In genomic region chr11:67420646-67421420, GRCh38 we compare ENCODE assay signal across 8 cellular contexts. TPM values are rescaled to one million over a fixed set of nuclear protein-coding genes. Genes with fewer than 3 reads are reported as not detected.
DNase-seq lines count a peak whose midpoint lies in the region; ATAC-seq and FAIRE-seq lines count a peak whose summit lies in the region.

No MANE protein-coding gene starts in this region.

- peak overlapping the region; percentile 65 for H3K27ac ChIP-seq in cingulate gyrus (ENCODE audit: low read depth, low read length)

- DNase-seq in AML-193 (lab: John Stamatoyannopoulos, UW): peak; percentile 72 to 83
- peak; percentile 99 for DNase-seq in GM19239 (ENCODE audit: insufficient read length, low spot score)
- DNase-seq in NCI-H524 treated with DMSO at 0.1 percent for 48 hours (lab: John Stamatoyannopoulos, UW): peak; percentile 35
- peak; percentile 99 for DNase-seq in activated CD4-positive, alpha-beta T cell treated with anti-CD3 and anti-CD28 coated beads for 48 hours
- DNase-seq in left lobe of liver (ENCODE audit: low spot score): peak; percentile 99
- DNase-seq in stimulated activated CD4-positive, alpha-beta T cell treated with anti-CD3 and anti-CD28 coated beads, Interleukin-2, amount 100 ng/mL, for 24 hours: peak; percentile 99 to 100

- ATAC-seq in HG03460 (IDR thresholded peaks at IDR 0.05; ENCODE audit: unreplicated experiment): peak; percentile 92
- ATAC-seq in left lobe of liver: peak; percentile 91

- peak; percentile 82 for FAIRE-seq in GM19239 (lab: Jason Lieb, UNC)

RNA-seq across cellular contexts. Expression of gene CARNS1, which starts 5.4 kb away (rescaled TPM):
- total RNA-seq in left lobe of liver: 0.28 TPM

RNA-seq across cellular contexts. Expression of gene RPS6KB2, which starts 7.5 kb away (rescaled TPM):
- total RNA-seq in left lobe of liver: 31.5 TPM

RNA-seq across cellular contexts. Expression of gene PTPRCAP, which starts 16.6 kb away (rescaled TPM):
- total RNA-seq in left lobe of liver: 2.2 TPM

RNA-seq across cellular contexts. Expression of gene TBC1D10C, which starts 16.9 kb away (rescaled TPM):
- total RNA-seq in left lobe of liver: 1.1 TPM

RNA-seq across cellular contexts. Expression of gene PPP1CA, which starts 19.2 kb away (rescaled TPM):
- total RNA-seq in left lobe of liver: 63.1 TPM

Comparison
In these comparisons a context has a peak if more than half of its experiments do, and no peak if none do; other contexts are left out.
1. Peak in every context shown above with its lines: DNase-seq, ATAC-seq and H3K27ac ChIP-seq.
2. DNase-seq: peak in every context shown above with its lines; median percentile 100 in stimulated activated CD4-positive, alpha-beta T cell treated with anti-CD3 and anti-CD28 coated beads, Interleukin-2, amount 100 ng/mL, for 24 hours; 99 in GM19239; 99 in activated CD4-positive, alpha-beta T cell treated with anti-CD3 and anti-CD28 coated beads for 48 hours; 99 in left lobe of liver; 78 in AML-193; 35 in NCI-H524 treated with DMSO at 0.1 percent for 48 hours.